ENCODE assay signal across 10 cellular contexts in genomic region chr2:144459937-144460336, GRCh38. TPM values are rescaled to one million over a fixed set of nuclear protein-coding genes. Genes with fewer than 3 reads are reported as not detected.
DNase-seq lines count a peak whose midpoint lies in the region; ATAC-seq and TF ChIP-seq lines count a peak whose summit lies in the region.
"Had no signal": no experiment of that assay in that cellular context is flagged by ENCODE, and none has a peak within 500 bp of the region (broad histone marks: within the 10 kb centered on the region; RNA-seq: fewer than 3 reads in every experiment).

No MANE protein-coding gene starts in this region.

- H3K4me1 ChIP-seq in colonic mucosa (no peaks in the 10 kb centered on the region), mesodermal cell (ENCODE audit: control insufficient read depth, insufficient read depth, low read length, poor library complexity, severe bottlenecking) (peaks cover 67% of the 10 kb centered on the region), transverse colon (peaks cover 0 to 42% (median 2%) of the 10 kb centered on the region in 4 donors)

- H3K36me3 ChIP-seq in colonic mucosa (no peaks in the 10 kb centered on the region), mesodermal cell (ENCODE audit: control insufficient read depth, insufficient read depth, low read length) (peaks cover 18% of the 10 kb centered on the region), transverse colon (no peaks in the 10 kb centered on the region)

- H3K4me3 ChIP-seq in colonic mucosa = no peak overlapping the region
- H3K4me3 ChIP-seq in mesodermal cell (ENCODE audit: extremely low read depth, insufficient read depth, low read length, poor library complexity, severe bottlenecking) = no peak overlapping the region
- no peak overlapping the region for H3K4me3 ChIP-seq in transverse colon

- TF ChIP-seq CTCF in colonic mucosa (IDR thresholded peaks at IDR 0.05) (no peak), transverse colon (IDR thresholded peaks at IDR 0.05) (no peak)

- H3K27me3 ChIP-seq in colonic mucosa = no peaks in the 10 kb centered on the region
- H3K27me3 ChIP-seq in transverse colon = peaks cover 60% of the 10 kb centered on the region

- DNase-seq in activated gamma-delta T cell treated with Interleukin-2 at 50 U/mL for 16 hours = peak; percentile 33
- DNase-seq in activated gamma-delta T cell (lab: John Stamatoyannopoulos, UW) = no peak
- no peak for DNase-seq in colonic mucosa
- DNase-seq in transverse colon = no peak
- no peak for DNase-seq in C1 segment of cervical spinal cord (lab: John Stamatoyannopoulos, UW)
- no peak for DNase-seq in NCI-H1105 treated with DMSO at 0.1 percent for 48 hours (lab: John Stamatoyannopoulos, UW)
- DNase-seq: NCI-H1092 had no signal

- no peak for TF ChIP-seq POLR2A in transverse colon (IDR thresholded peaks at IDR 0.05)

- ATAC-seq in GM21825 (IDR thresholded peaks at IDR 0.05; ENCODE audit: unreplicated experiment) = no peak

- peak overlapping the region; percentile 2 for H3K27ac ChIP-seq in colonic mucosa
- peak overlapping the region; percentile 13 for H3K27ac ChIP-seq in mesodermal cell (ENCODE audit: low read depth, low read length, severe bottlenecking)
- H3K27ac ChIP-seq in transverse colon = peak overlapping the region; percentile 11 to 41 (median 21)
- H3K27ac ChIP-seq: C4-2B had no signal

- no peak overlapping the region for H3K9ac ChIP-seq in colonic mucosa (ENCODE audit: low read depth in 2 of 2, low read length in 2 of 2)

- intact Hi-C loops in colonic mucosa (cut with DNase I) = no loop called here
- intact Hi-C loops in transverse colon (cut with DNase I; ENCODE audit: low total_unique reads) = no loop called here

- TF ChIP-seq EP300 in transverse colon (IDR thresholded peaks at IDR 0.05; ENCODE audit: low read depth) = no peak

- H3K9me3 ChIP-seq in colonic mucosa = no peaks in the 10 kb centered on the region
- no peaks in the 10 kb centered on the region for H3K9me3 ChIP-seq in mesodermal cell (ENCODE audit: control insufficient read depth, low read length)
- H3K9me3 ChIP-seq in transverse colon = no peaks in the 10 kb centered on the region

- 88 to 94% methylated on average over 4 of the region's 5 CpGs for WGBS in mesodermal cell (ENCODE audit: insufficient coverage in 2 of 2), 2 experiments
- 50 to 61% methylated on average over 5 of the region's 5 CpGs for WGBS in transverse colon (ENCODE audit: low coverage in 1 of 2), 2 donors

- in situ Hi-C loops in transverse colon (cut with MboI; ENCODE audit: low pct_ligation_motif_present in 1 of 4, low pct_unique_long_range_greater_than_20kb in 1 of 4, low sequenced_read_pairs in 3 of 4) = no loop called here

RNA-seq across cellular contexts. Expression of gene ZEB2, which starts 60.0 kb away (rescaled TPM):
- total RNA-seq in colonic mucosa (10 to 100 TPM; 17.4 to 29.6 TPM), transverse colon (10 to 100 TPM; 19.8 to 69.6 (median 42.9) TPM)
- polyA plus RNA-seq in mesodermal cell (2013, experiment 1 of 2) = 70.9 TPM
- 70.0 TPM for polyA plus RNA-seq in mesodermal cell (2013, experiment 2 of 2)
